8 cellular contexts compared by ENCODE assay signal in the genomic region with DNA sequence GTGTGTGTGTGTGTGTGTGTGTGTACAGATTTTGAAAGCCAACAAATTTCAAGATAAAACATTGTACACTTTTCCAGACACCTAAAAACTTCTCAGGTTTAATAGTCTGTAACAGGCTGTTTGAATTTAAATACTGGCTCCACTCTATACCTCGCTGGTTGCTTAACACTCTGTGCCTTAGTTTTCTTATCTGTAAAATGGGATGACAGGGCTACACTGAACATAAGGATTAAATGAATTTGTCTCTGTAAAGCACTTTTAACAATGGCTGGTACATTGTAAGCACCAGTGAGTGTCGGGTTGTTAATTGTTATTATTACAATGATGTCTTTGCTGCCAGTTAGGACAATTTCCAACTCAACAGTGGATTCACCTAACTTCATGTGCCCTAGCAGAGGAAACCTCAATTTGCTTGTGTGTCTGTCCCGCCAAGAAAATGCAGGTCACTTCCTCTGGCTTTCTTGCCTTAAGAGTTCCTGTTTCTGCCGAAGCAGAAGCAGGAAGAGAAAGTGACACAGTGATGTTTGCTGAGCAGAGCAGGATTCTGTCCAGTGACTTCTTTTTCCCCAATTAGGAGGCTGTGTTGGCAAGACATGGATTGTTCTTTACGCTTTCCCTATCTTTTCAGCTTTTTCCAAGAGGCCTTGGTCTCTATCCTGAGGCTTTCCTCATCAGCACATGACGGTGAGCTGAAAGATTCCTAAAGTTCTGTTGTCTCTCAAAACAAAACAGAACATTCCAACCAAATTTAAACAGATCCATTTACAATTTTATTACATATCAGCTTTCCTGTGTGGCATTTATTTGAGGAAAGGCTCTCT.
A peak's percentile ranks its signal among the peaks of the same experiment; 100 is the strongest.
DNase-seq lines count a peak whose midpoint lies in the region; ATAC-seq and TF ChIP-seq lines count a peak whose summit lies in the region.

No MANE protein-coding gene starts in this region.

- H3K4me2 ChIP-seq in fibroblast of lung (ENCODE audit: extremely low read depth, insufficient read depth, low read length) = peak overlapping the region; percentile 13

- H3K4me3 Mint-ChIP-seq in T-helper 17 cell (peak overlapping the region; percentile 85), Calu3 (ENCODE audit: low read depth, unreplicated experiment) (no peak overlapping the region)

- H3K4me1 ChIP-seq in fibroblast of lung (ENCODE audit: control insufficient read depth, extremely low read depth, insufficient read depth, low read length) = no peaks in the 10 kb centered on the region
- no peaks in the 10 kb centered on the region for H3K4me1 ChIP-seq in HAP-1

- ATAC-seq in GM19023 (IDR thresholded peaks at IDR 0.05; ENCODE audit: unreplicated experiment) (peak; percentile 58), HG03139 (IDR thresholded peaks at IDR 0.05; ENCODE audit: unreplicated experiment) (peak; percentile 62), T-helper 17 cell (peak; percentile 50), sciatic nerve (peak; percentile 81)

- H3K27me3 ChIP-seq in fibroblast of lung (ENCODE audit: control insufficient read depth, insufficient read depth, low read length) = no peaks in the 10 kb centered on the region
- no peaks in the 10 kb centered on the region; the same call in 1 of the 2 replicates for H3K27me3 ChIP-seq in HAP-1 (ENCODE audit: low read depth)

- H3K4me1 Mint-ChIP-seq in T-helper 17 cell (peaks cover 55% of the 10 kb centered on the region), Calu3 (ENCODE audit: low read depth, unreplicated experiment) (peaks cover 20% of the 10 kb centered on the region)

- CTCF ChIA-PET in Calu3 (lab: Charles Lee) = no interaction called here

- H3K36me3 ChIP-seq in fibroblast of lung (ENCODE audit: control insufficient read depth, insufficient read depth, low read length) = no peaks in the 10 kb centered on the region
- H3K36me3 ChIP-seq in HAP-1 (replicated peaks) = no peaks in the 10 kb centered on the region

- no peak for TF ChIP-seq CTCF in fibroblast of lung (conservative IDR thresholded peaks at IDR 0.05 in 1 of 2, IDR thresholded peaks at IDR 0.05 in 1 of 2; ENCODE audit: low read depth in 1 of 2, low read length in 2 of 2)
- no peak for TF ChIP-seq CTCF in Calu3 (IDR thresholded peaks at IDR 0.05; ENCODE audit: unreplicated experiment)

- BruUV-seq in Calu3 (replicated peaks; lab: Mats Ljungman, UMichigan) = no TSS peak

- no peaks in the 10 kb centered on the region for H3K36me3 Mint-ChIP-seq in T-helper 17 cell (ENCODE audit: low read depth)
- H3K36me3 Mint-ChIP-seq in Calu3 (ENCODE audit: insufficient read depth, unreplicated experiment) = no peaks in the 10 kb centered on the region

- H3K27me3 Mint-ChIP-seq in T-helper 17 cell = no peaks in the 10 kb centered on the region
- H3K27me3 Mint-ChIP-seq in Calu3 (ENCODE audit: unreplicated experiment) = no peaks in the 10 kb centered on the region

- intact Hi-C loops in sciatic nerve (cut with DNase I) = no loop called here
- intact Hi-C loops in Calu3 (cut with micrococcal nuclease; ENCODE audit: unreplicated experiment) = no loop called here

- no peak overlapping the region for H3K9ac ChIP-seq in fibroblast of lung (ENCODE audit: insufficient read depth, low read length)

- peak overlapping the region; percentile 99 for H3K27ac Mint-ChIP-seq in T-helper 17 cell
- H3K27ac Mint-ChIP-seq in Calu3 (ENCODE audit: unreplicated experiment) = no peak overlapping the region

- H3K9me3 Mint-ChIP-seq in Calu3 (ENCODE audit: low read depth, unreplicated experiment) = peaks cover 2% of the 10 kb centered on the region

- H3K9me3 ChIP-seq in T-helper 17 cell (ENCODE audit: control insufficient read depth, low read length, poor library complexity, severe bottlenecking) = no peaks in the 10 kb centered on the region
- H3K9me3 ChIP-seq in fibroblast of lung (ENCODE audit: control insufficient read depth, insufficient read depth, low read depth, low read length) = no peaks in the 10 kb centered on the region
- H3K9me3 ChIP-seq in HAP-1 = no peaks in the 10 kb centered on the region

- peak overlapping the region; percentile 80 for H2AFZ ChIP-seq in fibroblast of lung (ENCODE audit: low read length)

- no peak overlapping the region for H3K27ac ChIP-seq in fibroblast of lung (ENCODE audit: insufficient read depth, low read length)

- no peak overlapping the region for H3K4me3 ChIP-seq in fibroblast of lung (replicated peaks in 1 of 4; ENCODE audit: control extremely low read depth in 1 of 4, insufficient read depth in 1 of 4, low read depth in 3 of 4, low read length in 4 of 4)
- no peak overlapping the region for H3K4me3 ChIP-seq in HAP-1

- no peaks in the 10 kb centered on the region for H4K20me1 ChIP-seq in fibroblast of lung (ENCODE audit: control insufficient read depth, extremely low read depth, insufficient read depth, low read length)

- in situ Hi-C loops in HAP-1 (cut with MboI; ENCODE audit: low sequenced_read_pairs) = no loop called here

- DNase-seq in AG20443 (ENCODE audit: low spot score) (peak; percentile 21), T-helper 17 cell (peak; percentile 16 to 40 (median 38)), fibroblast of lung (ENCODE audit: low read depth in 2 of 2) (peak in 1 of 2 donors; percentile 14), sciatic nerve (ENCODE audit: low spot score) (no peak), Calu3 (no peak), HAP-1 (ENCODE audit: low spot score in 2 of 2) (no peak)

- H3K79me2 ChIP-seq in fibroblast of lung (ENCODE audit: control insufficient read depth, insufficient read depth, low read length) = no peaks in the 10 kb centered on the region

Comparison
In these comparisons a context has a peak if more than half of its experiments do, and no peak if none do; other contexts are left out.
1. DNase-seq: peak in AG20443 (single experiment) and T-helper 17 cell (3 of 3); none in sciatic nerve (single experiment), Calu3 (single experiment) and HAP-1 (0 of 2).
2. Peak in every context shown above with its lines, with median percentiles within 50 percentile points of each other: ATAC-seq.